ENCODE assay signal across 19 cellular contexts in genomic region chr6:33731751-33732282, GRCh38. TPM values are rescaled to one million over a fixed set of nuclear protein-coding genes. Genes with fewer than 3 reads are reported as not detected.
A peak's percentile ranks its signal among the peaks of the same experiment; 100 is the strongest.
DNase-seq lines count a peak whose midpoint lies in the region; ATAC-seq and TF ChIP-seq lines count a peak whose summit lies in the region.
"Had no signal": no experiment of that assay in that cellular context is flagged by ENCODE, and none has a peak within 500 bp of the region (broad histone marks: within the 10 kb centered on the region; RNA-seq: fewer than 3 reads in every experiment).

No MANE protein-coding gene starts in this region.

- H3K27ac Mint-ChIP-seq in stimulated activated effector memory CD8-positive, alpha-beta T cell treated with anti-CD3 and anti-CD28 coated beads, Interleukin-12 subunit alpha, Interleukin-12 subunit beta, amount 100 ng/mL, for 72 hours = peak overlapping the region; percentile 26
- no peak overlapping the region for H3K27ac Mint-ChIP-seq in mesothelial cell of epicardium
- H3K27ac Mint-ChIP-seq: activated CD8-positive, alpha-beta T cell treated with anti-CD3 and anti-CD28 coated beads for 36 hours; activated naive CD4-positive, alpha-beta T cell treated with anti-CD3 and anti-CD28 coated beads, Interleukin-2, amount 10 ng/mL, durations not matched to agents 7 days and 5 days; activated T-cell treated with anti-CD3 and anti-CD28 coated beads, Interleukin-2, amount 50 U/mL, for 24 hours; effector memory CD8-positive, alpha-beta T cell had no signal

- intact Hi-C loops in esophagus squamous epithelium (cut with DNase I) = no loop called here

- no peaks in the 10 kb centered on the region for H3K36me3 Mint-ChIP-seq in stimulated activated effector memory CD8-positive, alpha-beta T cell treated with anti-CD3 and anti-CD28 coated beads, Interleukin-12 subunit alpha, Interleukin-12 subunit beta, amount 100 ng/mL, for 72 hours
- H3K36me3 Mint-ChIP-seq in mesothelial cell of epicardium = no peaks in the 10 kb centered on the region
- H3K36me3 Mint-ChIP-seq: activated naive CD4-positive, alpha-beta T cell treated with anti-CD3 and anti-CD28 coated beads, Interleukin-2, amount 10 ng/mL, durations not matched to agents 7 days and 5 days had no signal

- no peak for TF ChIP-seq POLR2A in esophagus squamous epithelium (IDR thresholded peaks at IDR 0.05)

- H3K9me3 ChIP-seq in MG63 = no peaks in the 10 kb centered on the region
- H3K9me3 ChIP-seq in esophagus squamous epithelium = no peaks in the 10 kb centered on the region
- H3K9me3 ChIP-seq: suprapubic skin had no signal

- peak; percentile 14 for DNase-seq in MG63
- no peak for DNase-seq in esophagus squamous epithelium (lab: John Stamatoyannopoulos, UW)
- DNase-seq in medulla oblongata (ENCODE audit: extremely low spot score) = peak; percentile 15
- no peak for DNase-seq in stimulated activated effector memory CD8-positive, alpha-beta T cell treated with anti-CD3 and anti-CD28 coated beads, Interleukin-12 subunit alpha, Interleukin-12 subunit beta, amount 100 ng/mL, for 72 hours (ENCODE audit: low spot score in 2 of 2)
- no peak for DNase-seq in NOMO-1 treated with dmso at 0.1 percent for 144 hours (lab: John Stamatoyannopoulos, UW; ENCODE audit: unreplicated experiment)
- DNase-seq in SHP77 (lab: John Stamatoyannopoulos, UW) = no peak
- DNase-seq in mesothelial cell of epicardium (ENCODE audit: low spot score in 2 of 2, unreplicated experiment in 2 of 2) = no peak
- DNase-seq: activated CD8-positive, alpha-beta T cell treated with anti-CD3 and anti-CD28 coated beads for 36 hours; activated naive CD4-positive, alpha-beta T cell treated with anti-CD3 and anti-CD28 coated beads, Interleukin-2, amount 10 ng/mL, durations not matched to agents 7 days and 5 days; activated T-cell treated with anti-CD3 and anti-CD28 coated beads, Interleukin-2, amount 50 U/mL, for 24 hours; AML-193; effector memory CD8-positive, alpha-beta T cell; GM23248; mesendoderm; NCI-H1417; NCI-H526 treated with DMSO at 0.1 percent for 48 hours had no signal

- no peak overlapping the region for H3K4me3 Mint-ChIP-seq in stimulated activated effector memory CD8-positive, alpha-beta T cell treated with anti-CD3 and anti-CD28 coated beads, Interleukin-12 subunit alpha, Interleukin-12 subunit beta, amount 100 ng/mL, for 72 hours
- no peak overlapping the region for H3K4me3 Mint-ChIP-seq in mesothelial cell of epicardium
- H3K4me3 Mint-ChIP-seq: activated CD8-positive, alpha-beta T cell treated with anti-CD3 and anti-CD28 coated beads for 36 hours; activated naive CD4-positive, alpha-beta T cell treated with anti-CD3 and anti-CD28 coated beads, Interleukin-2, amount 10 ng/mL, durations not matched to agents 7 days and 5 days; activated T-cell treated with anti-CD3 and anti-CD28 coated beads, Interleukin-2, amount 50 U/mL, for 24 hours; effector memory CD8-positive, alpha-beta T cell had no signal

- no peaks in the 10 kb centered on the region for H3K36me3 ChIP-seq in MG63
- peaks cover 0 to 4% (median 0%) of the 10 kb centered on the region in 3 donors for H3K36me3 ChIP-seq in esophagus squamous epithelium
- H3K36me3 ChIP-seq: suprapubic skin had no signal

- 66 to 73% methylated on average over 6 of the region's 9 CpGs for WGBS in esophagus squamous epithelium, 2 donors

- H3K9me3 Mint-ChIP-seq in stimulated activated effector memory CD8-positive, alpha-beta T cell treated with anti-CD3 and anti-CD28 coated beads, Interleukin-12 subunit alpha, Interleukin-12 subunit beta, amount 100 ng/mL, for 72 hours = no peaks in the 10 kb centered on the region
- no peaks in the 10 kb centered on the region for H3K9me3 Mint-ChIP-seq in mesothelial cell of epicardium
- H3K9me3 Mint-ChIP-seq: activated CD8-positive, alpha-beta T cell treated with anti-CD3 and anti-CD28 coated beads for 36 hours; activated naive CD4-positive, alpha-beta T cell treated with anti-CD3 and anti-CD28 coated beads, Interleukin-2, amount 10 ng/mL, durations not matched to agents 7 days and 5 days; activated T-cell treated with anti-CD3 and anti-CD28 coated beads, Interleukin-2, amount 50 U/mL, for 24 hours; effector memory CD8-positive, alpha-beta T cell had no signal

- no peak for ATAC-seq in stimulated activated effector memory CD8-positive, alpha-beta T cell treated with anti-CD3 and anti-CD28 coated beads, Interleukin-12 subunit alpha, Interleukin-12 subunit beta, amount 100 ng/mL, for 72 hours
- ATAC-seq: activated CD8-positive, alpha-beta T cell treated with anti-CD3 and anti-CD28 coated beads for 36 hours; effector memory CD8-positive, alpha-beta T cell had no signal

- peak overlapping the region; percentile 24 to 73 (median 68) for H3K27ac ChIP-seq in esophagus squamous epithelium
- H3K27ac ChIP-seq: GM23248, suprapubic skin had no signal

- H3K4me1 ChIP-seq in esophagus squamous epithelium = peaks cover 0 to 17% (median 0%) of the 10 kb centered on the region in 3 donors
- H3K4me1 ChIP-seq: suprapubic skin had no signal

- no peaks in the 10 kb centered on the region for H3K27me3 ChIP-seq in MG63
- peaks cover 0 to 7% (median 0%) of the 10 kb centered on the region in 4 donors for H3K27me3 ChIP-seq in esophagus squamous epithelium

- H3K4me3 ChIP-seq in MG63 (no peak overlapping the region), esophagus squamous epithelium (no peak overlapping the region)
- H3K4me3 ChIP-seq: GM23248, suprapubic skin had no signal

- no peaks in the 10 kb centered on the region for H3K27me3 Mint-ChIP-seq in mesothelial cell of epicardium (ENCODE audit: low read depth)
- H3K27me3 Mint-ChIP-seq: activated CD8-positive, alpha-beta T cell treated with anti-CD3 and anti-CD28 coated beads for 36 hours; activated T-cell treated with anti-CD3 and anti-CD28 coated beads, Interleukin-2, amount 50 U/mL, for 24 hours had no signal

- no peak for TF ChIP-seq CTCF in esophagus squamous epithelium (IDR thresholded peaks at IDR 0.05)
- no peak for TF ChIP-seq CTCF in mesothelial cell of epicardium (IDR thresholded peaks at IDR 0.05; ENCODE audit: unreplicated experiment)

- H3K4me1 Mint-ChIP-seq in stimulated activated effector memory CD8-positive, alpha-beta T cell treated with anti-CD3 and anti-CD28 coated beads, Interleukin-12 subunit alpha, Interleukin-12 subunit beta, amount 100 ng/mL, for 72 hours = no peaks in the 10 kb centered on the region
- peaks cover 10% of the 10 kb centered on the region for H3K4me1 Mint-ChIP-seq in mesothelial cell of epicardium
- H3K4me1 Mint-ChIP-seq: activated naive CD4-positive, alpha-beta T cell treated with anti-CD3 and anti-CD28 coated beads, Interleukin-2, amount 10 ng/mL, durations not matched to agents 7 days and 5 days had no signal

RNA-seq across cellular contexts. Expression of gene IP6K3, which starts 14.9 kb away (rescaled TPM):
- not detected in 2 replicates for total RNA-seq in MG63 (2014; rRNA removed; shearing (Covaris generic); ENCODE audit: low replicate concordance)
- total RNA-seq in esophagus squamous epithelium = 1 to 10 TPM in 2 of 4 donors, under 1 TPM in 1, not detected in 1; 0.75 to 5.5 (median 1.7) TPM
- total RNA-seq in mesothelial cell of epicardium = 0.11 to 0.16 TPM in 2 of 3 replicates, not detected in the other
- total RNA-seq: activated CD8-positive, alpha-beta T cell treated with anti-CD3 and anti-CD28 coated beads for 36 hours; Daoy; GM23248; SK-MEL-5 had no signal

RNA-seq across cellular contexts. Expression of gene UQCC2, which starts 20.3 kb away (rescaled TPM):
- total RNA-seq in MG63 (2014; rRNA removed; shearing (Covaris generic); ENCODE audit: low replicate concordance) = 10.8 and 36.4 TPM in 2 replicates
- total RNA-seq in esophagus squamous epithelium = 10 to 100 TPM in 3 of 4 donors, 1 to 10 TPM in 1; 7.8 to 36.8 (median 13.7) TPM
- total RNA-seq in mesothelial cell of epicardium = 79.0 to 79.6 TPM (median 79.4 TPM) in 3 replicates

RNA-seq across cellular contexts. Expression of gene LEMD2, which starts 57.1 kb away (rescaled TPM):
- 30.5 and 36.0 TPM in 2 replicates for total RNA-seq in MG63 (2014; rRNA removed; shearing (Covaris generic); ENCODE audit: low replicate concordance)
- 10 to 100 TPM; 37.7 to 47.2 (median 42.3) TPM for total RNA-seq in esophagus squamous epithelium
- total RNA-seq in mesothelial cell of epicardium = 80.6 to 85.3 TPM (median 82.2 TPM) in 3 replicates

Comparison
In these comparisons a context has a peak if more than half of its experiments do, and no peak if none do; other contexts are left out.
1. DNase-seq: peak in MG63 (single experiment) and medulla oblongata (single experiment); none in esophagus squamous epithelium (single experiment), stimulated activated effector memory CD8-positive, alpha-beta T cell treated with anti-CD3 and anti-CD28 coated beads, Interleukin-12 subunit alpha, Interleukin-12 subunit beta, amount 100 ng/mL, for 72 hours (0 of 2), NOMO-1 treated with dmso at 0.1 percent for 144 hours (single experiment), SHP77 (0 of 2) and mesothelial cell of epicardium (0 of 2).